In the genomic region with DNA sequence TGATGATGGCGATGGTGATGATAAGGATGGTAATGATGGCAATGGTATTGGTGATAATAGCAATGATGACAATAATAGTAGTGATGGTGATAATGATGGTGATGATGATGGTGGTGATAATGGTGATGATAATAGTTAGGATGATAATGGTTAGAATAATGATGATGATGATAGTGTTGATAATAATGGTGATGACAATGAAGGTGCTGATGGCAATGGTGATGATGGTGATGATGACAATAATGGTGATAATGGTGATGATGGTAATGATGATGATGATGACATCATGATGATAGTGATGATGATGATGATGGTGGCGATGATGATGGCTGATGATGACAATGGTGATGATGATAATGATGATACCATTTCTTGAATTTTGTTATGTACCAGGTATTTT, we compare ENCODE assay signal across 20 cellular contexts.
DNase-seq lines count a peak whose midpoint lies in the region; ATAC-seq, FAIRE-seq and TF ChIP-seq lines count a peak whose summit lies in the region.
"Had no signal": no experiment of that assay in that cellular context is flagged by ENCODE, and none has a peak within 500 bp of the region (broad histone marks: within the 10 kb centered on the region; RNA-seq: fewer than 3 reads in every experiment).

No MANE protein-coding gene starts in this region.

- H3K4me1 ChIP-seq in HEK293 (ENCODE audit: control insufficient read depth, insufficient read depth, low read length) (no peaks in the 10 kb centered on the region), GM12878 (ENCODE audit: control insufficient read depth, insufficient read depth, low read length) (no peaks in the 10 kb centered on the region), endothelial cell of umbilical vein (ENCODE audit: control insufficient read depth, extremely low read depth, insufficient read depth, low read length) (no peaks in the 10 kb centered on the region)
- H3K4me1 ChIP-seq: BLaER1, Caco-2 had no signal

- H3K9me3 ChIP-seq in HEK293 (ENCODE audit: control insufficient read depth, insufficient read depth, low read depth, low read length) = no peaks in the 10 kb centered on the region
- H3K9me3 ChIP-seq in GM12878 (replicated peaks; ENCODE audit: control insufficient read depth, insufficient read depth, low read length) = no peaks in the 10 kb centered on the region
- no peaks in the 10 kb centered on the region for H3K9me3 ChIP-seq in endothelial cell of umbilical vein (replicated peaks; ENCODE audit: control insufficient read depth, insufficient read depth, low read length)
- H3K9me3 ChIP-seq: Caco-2 had no signal

- dilution Hi-C loops in endothelial cell of umbilical vein (cut with MboI; ENCODE audit: extremely low pct_ligation_motif_present, low sequenced_read_pairs) = no loop called here

- TF ChIP-seq EP300 in GM12878 (IDR thresholded peaks at IDR 0.05; ENCODE audit: borderline replicate concordance in 1 of 2, control insufficient read depth in 1 of 2, low read depth in 2 of 2, low read length in 2 of 2) = no peak

- H3K27me3 ChIP-seq in GM12878 (replicated peaks in 1 of 2; ENCODE audit: control insufficient read depth in 2 of 2, insufficient read depth in 2 of 2, low read length in 1 of 2) (no peaks in the 10 kb centered on the region), endothelial cell of umbilical vein (ENCODE audit: control insufficient read depth in 2 of 2, insufficient read depth in 2 of 2, low read length in 2 of 2) (peaks cover under 1 to 2% of the 10 kb centered on the region in 2 experiments)
- H3K27me3 ChIP-seq: BLaER1 had no signal

- H2AFZ ChIP-seq in GM12878 (ENCODE audit: control insufficient read depth, low read depth, low read length) (no peak overlapping the region), endothelial cell of umbilical vein (ENCODE audit: low read depth, low read length) (no peak overlapping the region)
- H2AFZ ChIP-seq: GM23338 had no signal

- no peak for TF ChIP-seq RAD21 in GM12878 (IDR thresholded peaks at IDR 0.05; ENCODE audit: insufficient read depth, low read depth, low read length)

- DNase-seq in GM12878 (ENCODE audit: low read depth, low spot score) = no peak
- DNase-seq in endothelial cell of umbilical vein (ENCODE audit: low read depth, low spot score) = no peak
- no peak for DNase-seq in activated CD4-positive, alpha-beta T cell treated with anti-CD3 and anti-CD28 coated beads for 48 hours
- no peak for DNase-seq in AG08396 (ENCODE audit: low spot score)
- DNase-seq: Caco-2; CD4-positive, CD25-positive, alpha-beta regulatory T cell; CD8-positive, alpha-beta T cell; DMS79; EL; GDM1; HCEC 1CT; HFFc6 had no signal

- H3K9ac ChIP-seq in GM12878 (ENCODE audit: control insufficient read depth, insufficient read depth, low read length) = no peak overlapping the region
- no peak overlapping the region for H3K9ac ChIP-seq in endothelial cell of umbilical vein (replicated peaks; ENCODE audit: extremely low read depth, insufficient read depth, low read length)
- H3K9ac ChIP-seq: BLaER1 had no signal

- no TSS peak for BruUV-seq in GM12878 (replicated peaks; lab: Mats Ljungman, UMichigan)
- BruUV-seq in endothelial cell of umbilical vein (replicated peaks; lab: Mats Ljungman, UMichigan) = no TSS peak

- ATAC-seq in GM12878 (no peak), esophagus mucosa (no peak)
- ATAC-seq: CD8-positive, alpha-beta T cell; GM23338 had no signal

- FAIRE-seq in GM12878 (lab: Jason Lieb, UNC) = peak; percentile 23
- FAIRE-seq in endothelial cell of umbilical vein (lab: Jason Lieb, UNC) = peak; percentile 4
- FAIRE-seq: GM12891, GM18507, H54 had no signal

- SMC1A ChIA-PET in GM12878 (lab: Charles Lee; ENCODE audit: uncharacterized antibody, unreplicated experiment) = no interaction called here

- RAD21 ChIA-PET in GM12878 (lab: Charles Lee; ENCODE audit: unreplicated experiment) = no interaction called here

- H3K27ac ChIP-seq in HEK293 (ENCODE audit: extremely low read depth, low read depth, low read length) (no peak overlapping the region), GM12878 (ENCODE audit: control insufficient read depth, insufficient read depth) (no peak overlapping the region), endothelial cell of umbilical vein (ENCODE audit: insufficient read depth, low read depth, low read length) (no peak overlapping the region)
- H3K27ac ChIP-seq: BLaER1, C4-2B had no signal

- TF ChIP-seq POLR2A in GM12878 (IDR thresholded peaks at IDR 0.05; ENCODE audit: low read depth, low read length) (no peak), endothelial cell of umbilical vein (IDR thresholded peaks at IDR 0.05; ENCODE audit: low read depth, low read length) (no peak)

- H3K4me2 ChIP-seq in GM12878 (ENCODE audit: control insufficient read depth, insufficient read depth) (no peak overlapping the region), endothelial cell of umbilical vein (ENCODE audit: insufficient read depth, low read length) (no peak overlapping the region)
- H3K4me2 ChIP-seq: BLaER1, GM23338 had no signal

- no peaks in the 10 kb centered on the region for H3K79me2 ChIP-seq in GM12878 (ENCODE audit: control insufficient read depth, insufficient read depth, low read length)
- H3K79me2 ChIP-seq in endothelial cell of umbilical vein (ENCODE audit: control insufficient read depth, insufficient read depth, low read length) = no peaks in the 10 kb centered on the region

- intact Hi-C loops in GM12878 (cut with micrococcal nuclease; ENCODE audit: unreplicated experiment) (no loop called here), endothelial cell of umbilical vein (cut with micrococcal nuclease) (no loop called here)

- 23% methylated on average over 2 of the region's 2 CpGs for WGBS in GM12878 (ENCODE audit: insufficient coverage, insufficient replicate concordance, low lambda C conversion rate, missing lambda C conversion rate)

- H4K20me1 ChIP-seq in GM12878 (ENCODE audit: control insufficient read depth, insufficient read depth) = no peaks in the 10 kb centered on the region
- H4K20me1 ChIP-seq in endothelial cell of umbilical vein (replicated peaks; ENCODE audit: control insufficient read depth, extremely low read depth, insufficient read depth, low read length) = no peaks in the 10 kb centered on the region
- H4K20me1 ChIP-seq: BLaER1 had no signal

- H3K36me3 ChIP-seq in HEK293 (ENCODE audit: control insufficient read depth in 2 of 2, insufficient read depth in 1 of 2, low read length in 2 of 2) (no peaks in the 10 kb centered on the region), GM12878 (ENCODE audit: control insufficient read depth in 2 of 2, insufficient read depth in 2 of 2, low read length in 1 of 2) (no peaks in the 10 kb centered on the region), endothelial cell of umbilical vein (ENCODE audit: control insufficient read depth in 2 of 2, extremely low read depth in 1 of 2, insufficient read depth in 2 of 2, low read length in 2 of 2) (no peaks in the 10 kb centered on the region)
- H3K36me3 ChIP-seq: BLaER1 had no signal

- H3K9me1 ChIP-seq in endothelial cell of umbilical vein (replicated peaks; ENCODE audit: control insufficient read depth, extremely low read depth, insufficient read depth, low read length) = no peaks in the 10 kb centered on the region

- TF ChIP-seq CTCF in HEK293 (tag by site-specific recombination; IDR thresholded peaks at IDR 0.05) = no peak
- TF ChIP-seq CTCF in GM12878 (IDR thresholded peaks at IDR 0.05 in 2 of 3, conservative IDR thresholded peaks at IDR 0.05 in 1 of 3; ENCODE audit: control insufficient read depth in 2 of 3, extremely low read depth in 1 of 3, insufficient read depth in 1 of 3, low read depth in 3 of 3, low read length in 3 of 3) = no peak
- no peak for TF ChIP-seq CTCF in endothelial cell of umbilical vein (IDR thresholded peaks at IDR 0.05; ENCODE audit: extremely low read depth in 1 of 2, insufficient read depth in 1 of 2, low read depth in 1 of 2, low read length in 2 of 2)

- in situ Hi-C loops in GM12878 (cut with MboI) = no loop called here

- CTCF ChIA-PET in HEK293 (lab: Yijun Ruan, JAX) (no interaction called here), GM12878 (lab: Yijun Ruan, JAX) (no interaction called here), endothelial cell of umbilical vein (lab: Charles Lee) (no interaction called here)

- no peak overlapping the region for H3K4me3 ChIP-seq in HEK293 (ENCODE audit: low read depth, low read length)
- H3K4me3 ChIP-seq in GM12878 = no peak overlapping the region
- H3K4me3 ChIP-seq in endothelial cell of umbilical vein (replicated peaks in 1 of 3; ENCODE audit: insufficient read depth in 1 of 3, low read depth in 1 of 3, low read length in 3 of 3) = no peak overlapping the region
- H3K4me3 ChIP-seq: BLaER1, GM23338 had no signal

- POLR2A ChIA-PET in HEK293 (lab: Yijun Ruan, JAX) = no interaction called here
- POLR2A ChIA-PET in GM12878 (lab: Charles Lee) = no interaction called here
- POLR2A ChIA-PET in endothelial cell of umbilical vein (lab: Charles Lee) = no interaction called here

TF ChIP-seq in HEK293, 187 proteins besides CTCF, POLR2A, EP300 and RAD21 (continues in another document):
- no peak for TF ChIP-seq ZNF404 (tag by site-specific recombination; IDR thresholded peaks at IDR 0.05)
- peak; percentile 75; the same call in 1 of the 2 replicates for TF ChIP-seq SALL2 (tag by site-specific recombination; IDR thresholded peaks at IDR 0.05; ENCODE audit: borderline replicate concordance)

TF ChIP-seq in GM12878, 131 proteins besides CTCF, POLR2A, EP300 and RAD21 (continues in another document):
- no peak for TF ChIP-seq RELA (IDR thresholded peaks at IDR 0.05; ENCODE audit: borderline replicate concordance, partially characterized antibody)
- TF ChIP-seq, protein P1, sequence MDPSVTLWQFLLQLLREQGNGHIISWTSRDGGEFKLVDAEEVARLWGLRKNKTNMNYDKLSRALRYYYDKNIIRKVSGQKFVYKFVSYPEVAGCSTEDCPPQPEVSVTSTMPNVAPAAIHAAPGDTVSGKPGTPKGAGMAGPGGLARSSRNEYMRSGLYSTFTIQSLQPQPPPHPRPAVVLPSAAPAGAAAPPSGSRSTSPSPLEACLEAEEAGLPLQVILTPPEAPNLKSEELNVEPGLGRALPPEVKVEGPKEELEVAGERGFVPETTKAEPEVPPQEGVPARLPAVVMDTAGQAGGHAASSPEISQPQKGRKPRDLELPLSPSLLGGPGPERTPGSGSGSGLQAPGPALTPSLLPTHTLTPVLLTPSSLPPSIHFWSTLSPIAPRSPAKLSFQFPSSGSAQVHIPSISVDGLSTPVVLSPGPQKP (IDR thresholded peaks at IDR 0.05; ENCODE audit: low read depth, low read length) = no peak

TF ChIP-seq in endothelial cell of umbilical vein, 7 proteins besides CTCF, POLR2A, EP300 and RAD21 (continues in another document):
- TF ChIP-seq EZH2 (IDR thresholded peaks at IDR 0.05; ENCODE audit: borderline replicate concordance, low read depth, low read length, severe bottlenecking) = no peak
- TF ChIP-seq FOS (IDR thresholded peaks at IDR 0.05; ENCODE audit: borderline replicate concordance, insufficient read depth, low read length) = no peak
- TF ChIP-seq POLR2AphosphoS5 (IDR thresholded peaks at IDR 0.05; ENCODE audit: insufficient read depth, low read depth, low read length) = no peak
- no peak for TF ChIP-seq GATA2 (IDR thresholded peaks at IDR 0.05; ENCODE audit: insufficient read depth, insufficient read length, low read depth, low read length)
- no peak for TF ChIP-seq MYC (IDR thresholded peaks at IDR 0.05; ENCODE audit: low read depth, low read length)
- no peak for TF ChIP-seq JUN (IDR thresholded peaks at IDR 0.05; ENCODE audit: borderline replicate concordance, insufficient read depth, insufficient read length, low read depth)
